ENCODE assay signal across 8 cellular contexts in the genomic region with DNA sequence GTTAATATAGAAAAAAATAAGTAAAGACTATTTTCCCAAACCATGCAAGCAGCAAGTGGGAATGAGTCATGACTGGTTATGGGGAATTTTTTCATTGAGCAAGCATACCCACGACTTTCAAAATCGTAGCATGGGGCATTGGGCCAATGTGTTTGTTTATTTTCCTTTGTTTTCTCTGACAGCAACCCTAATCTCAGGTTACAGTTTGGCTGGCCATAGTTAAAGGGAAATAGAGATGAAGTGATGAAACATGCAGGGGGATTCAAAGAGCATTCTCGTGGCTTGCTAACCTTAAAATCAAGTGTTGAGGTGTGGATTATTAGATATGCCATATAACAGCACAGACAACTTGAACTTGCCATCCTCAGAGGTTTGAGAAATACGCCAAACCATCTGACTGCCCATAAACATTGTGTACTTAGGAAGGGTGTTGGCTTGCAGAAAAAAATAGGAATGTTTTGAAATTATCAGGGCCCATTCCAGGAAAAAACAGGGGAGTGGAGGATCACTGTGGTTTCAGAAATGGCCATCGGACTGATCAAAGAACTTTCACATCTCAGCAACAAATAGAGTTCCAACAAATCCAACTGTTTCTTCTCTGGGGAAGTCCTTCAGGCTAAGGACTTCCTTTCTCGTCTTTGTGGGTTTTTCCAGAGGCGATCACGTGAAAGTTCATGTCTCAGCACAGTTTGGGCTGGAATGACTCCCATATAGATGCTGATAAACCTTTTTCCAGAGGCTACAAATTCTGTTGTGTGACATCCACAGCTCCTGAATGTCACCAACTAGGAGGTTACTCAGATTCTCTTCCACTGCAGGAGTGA.
DNase-seq lines count a peak whose midpoint lies in the region; ATAC-seq lines count a peak whose summit lies in the region.

No MANE protein-coding gene starts in this region.

- no peak overlapping the region for H3K4me3 Mint-ChIP-seq in activated naive CD8-positive, alpha-beta T cell treated with anti-CD3 and anti-CD28 coated beads, Interleukin-2, amount 50 U/mL, for 24 hours
- no peak overlapping the region for H3K4me3 Mint-ChIP-seq in T-cell

- no peaks in the 10 kb centered on the region for H3K9me3 Mint-ChIP-seq in activated naive CD8-positive, alpha-beta T cell treated with anti-CD3 and anti-CD28 coated beads, Interleukin-2, amount 50 U/mL, for 24 hours
- no peaks in the 10 kb centered on the region for H3K9me3 Mint-ChIP-seq in T-cell

- H3K4me3 ChIP-seq in aorta (ENCODE audit: low read length in 2 of 2): no peak overlapping the region

- H3K4me1 ChIP-seq in aorta (ENCODE audit: control insufficient read depth in 1 of 2, insufficient read depth in 2 of 2, low read length in 2 of 2): no peaks in the 10 kb centered on the region

- H3K9me3 ChIP-seq in aorta (ENCODE audit: control insufficient read depth, low read length): no peaks in the 10 kb centered on the region

- ATAC-seq in Right ventricle myocardium inferior (peak; percentile 54), aorta (ENCODE audit: low FRiP score) (peak; percentile 59), T-cell (replicated peaks in 1 of 4) (no peak)
- peak; percentile 57 for ATAC-seq in activated naive CD8-positive, alpha-beta T cell treated with anti-CD3 and anti-CD28 coated beads, Interleukin-2, amount 50 U/mL, for 24 hours

- H3K36me3 ChIP-seq in aorta (ENCODE audit: control insufficient read depth in 1 of 2, insufficient read depth in 2 of 2, low read length in 1 of 2): no peaks in the 10 kb centered on the region

- CTCF ChIA-PET in T-cell (lab: Charles Lee): no interaction called here

- intact Hi-C loops in Right ventricle myocardium inferior (cut with DNase I): loop anchor here (2.0 to 5.0 kb wide), 2 partner anchors 24 to 127 kb away; no protein-coding TSS in a partner anchor
- intact Hi-C loops in cardiac septum (cut with DNase I): no loop called here
- intact Hi-C loops in aorta (cut with DNase I): no loop called here

- H3K36me3 Mint-ChIP-seq in activated naive CD8-positive, alpha-beta T cell treated with anti-CD3 and anti-CD28 coated beads, Interleukin-2, amount 50 U/mL, for 24 hours (ENCODE audit: low read depth): no peaks in the 10 kb centered on the region
- no peaks in the 10 kb centered on the region for H3K36me3 Mint-ChIP-seq in T-cell

- H3K27me3 ChIP-seq in aorta (ENCODE audit: control insufficient read depth in 1 of 2, insufficient read depth in 2 of 2, low read length in 1 of 2): no peaks in the 10 kb centered on the region

- POLR2A ChIA-PET in T-cell (lab: Charles Lee): no interaction called here

- DNase-seq in Right ventricle myocardium inferior (ENCODE audit: missing footprints) (no peak), cardiac septum (ENCODE audit: low spot score) (no peak), left kidney (ENCODE audit: low read depth, low spot score) (peak; percentile 48), aorta (no peak), NOMO-1 treated with DMSO at 0.1 percent for 48 hours (lab: John Stamatoyannopoulos, UW; ENCODE audit: unreplicated experiment) (no peak), T-cell (no peak)
- no peak for DNase-seq in activated naive CD8-positive, alpha-beta T cell treated with anti-CD3 and anti-CD28 coated beads, Interleukin-2, amount 50 U/mL, for 24 hours
- DNase-seq in stimulated activated CD4-positive, alpha-beta T cell treated with anti-CD3 and anti-CD28 coated beads, Interleukin-1b, Interleukin-23, amount 100 ng/mL, for 48 hours: no peak

- H3K27ac ChIP-seq in aorta (ENCODE audit: low read depth in 1 of 2, low read length in 2 of 2): no peak overlapping the region

- peaks cover 58% of the 10 kb centered on the region for H3K4me1 Mint-ChIP-seq in activated naive CD8-positive, alpha-beta T cell treated with anti-CD3 and anti-CD28 coated beads, Interleukin-2, amount 50 U/mL, for 24 hours
- H3K4me1 Mint-ChIP-seq in T-cell: no peaks in the 10 kb centered on the region

- peak overlapping the region; percentile 62 for H3K27ac Mint-ChIP-seq in activated naive CD8-positive, alpha-beta T cell treated with anti-CD3 and anti-CD28 coated beads, Interleukin-2, amount 50 U/mL, for 24 hours
- no peak overlapping the region for H3K27ac Mint-ChIP-seq in T-cell

- H3K27me3 Mint-ChIP-seq in activated naive CD8-positive, alpha-beta T cell treated with anti-CD3 and anti-CD28 coated beads, Interleukin-2, amount 50 U/mL, for 24 hours: peaks cover 9% of the 10 kb centered on the region
- peaks cover 9 to 13% of the 10 kb centered on the region in 2 donors for H3K27me3 Mint-ChIP-seq in T-cell

- WGBS in aorta, 2 donors: 41% methylated on average over 8 of the region's 8 CpGs

Comparison
In these comparisons a context has a peak if more than half of its experiments do, and no peak if none do; other contexts are left out.
1. ATAC-seq: peak in Right ventricle myocardium inferior (single experiment), activated naive CD8-positive, alpha-beta T cell treated with anti-CD3 and anti-CD28 coated beads, Interleukin-2, amount 50 U/mL, for 24 hours (single experiment) and aorta (single experiment); none in T-cell (0 of 4).